Comparison of ENCODE assay signal across 8 cellular contexts in the genomic region with DNA sequence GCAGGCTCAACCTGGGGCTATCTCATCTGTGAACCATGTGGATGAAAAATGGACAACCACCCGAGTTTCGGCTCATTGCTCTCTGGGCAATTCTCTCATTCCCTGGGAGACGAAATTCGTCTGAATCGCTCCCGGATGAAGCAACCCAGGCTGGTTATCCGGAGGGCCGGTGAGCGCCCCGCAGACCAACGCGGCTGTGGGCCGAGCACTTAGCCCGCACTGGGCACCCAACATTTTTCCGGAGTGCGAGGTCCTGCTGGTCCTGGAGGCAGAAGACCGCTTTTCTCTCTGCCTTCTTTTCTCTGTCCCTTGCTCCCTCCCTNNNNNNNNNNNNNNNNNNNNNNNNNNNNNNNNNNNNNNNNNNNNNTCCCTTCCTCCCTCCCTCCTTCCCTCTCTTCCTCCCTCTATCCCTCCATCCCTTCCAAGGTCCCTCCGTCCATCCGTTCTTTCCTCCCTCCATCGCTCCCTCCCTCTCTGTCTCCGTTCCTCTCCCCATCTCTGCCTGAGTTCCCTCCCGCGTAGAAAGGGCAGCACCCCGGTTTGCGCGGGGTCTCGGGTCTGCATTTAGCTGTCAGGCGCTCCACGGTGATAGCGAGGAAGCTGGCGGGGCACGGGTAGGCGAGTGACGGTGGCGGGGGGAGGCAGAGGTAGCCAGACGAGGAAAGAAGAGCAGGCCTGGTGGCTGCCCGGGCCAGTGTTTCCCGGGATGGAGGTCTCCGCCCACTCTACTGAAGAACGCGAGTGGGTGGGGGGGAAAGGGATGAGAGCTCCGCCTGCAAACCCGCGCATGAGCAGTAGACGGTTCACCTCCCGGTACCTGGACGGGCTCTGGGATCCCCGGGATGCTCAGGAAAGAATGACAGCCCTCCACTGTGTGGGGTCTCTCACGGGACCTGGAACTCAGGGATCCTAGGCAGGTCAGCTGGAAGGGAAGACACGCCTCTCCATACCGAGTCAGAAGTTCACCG.
A peak's percentile ranks its signal among the peaks of the same experiment; 100 is the strongest.
DNase-seq lines count a peak whose midpoint lies in the region; ATAC-seq, FAIRE-seq and TF ChIP-seq lines count a peak whose summit lies in the region.
"Not testable (repeated sequence)": the region's sequence is repeated elsewhere in the genome, so short reads cannot be mapped to it uniquely, and the experiment has no call there.

No MANE protein-coding gene starts in this region.

- H3K9ac ChIP-seq in K562 (ENCODE audit: insufficient read depth in 1 of 2, low read depth in 2 of 2, low read length in 2 of 2): not testable (repeated sequence)

- DNase-seq in Daoy (ENCODE audit: low read depth) (peak; percentile 33), NCI-H2227 (lab: John Stamatoyannopoulos, UW; ENCODE audit: unreplicated experiment) (peak; percentile 85), SHP77 (lab: John Stamatoyannopoulos, UW) (peak; percentile 57 to 58), SW 1271 (lab: John Stamatoyannopoulos, UW) (peak; percentile 12 to 65)
- not testable (repeated sequence) for DNase-seq in activated naive CD4-positive, alpha-beta T cell treated with anti-CD3 and anti-CD28 coated beads, Interleukin-2, amount 10 ng/mL, durations not matched to agents 7 days and 5 days; K562 (ENCODE audit: extremely low read depth in 1 of 4, low spot score in 3 of 4); epithelial cell of proximal tubule (ENCODE audit: low read depth)
- DNase-seq in stimulated activated CD4-positive, alpha-beta T cell treated with anti-CD3 and anti-CD28 coated beads, Interleukin-15, amount 100 ng/mL, for 24 hours: peak; percentile 11

- not testable (repeated sequence) for H4K20me1 ChIP-seq in K562 (replicated peaks; ENCODE audit: control insufficient read depth, insufficient read depth, low read length)

- H3K27ac Mint-ChIP-seq in activated naive CD4-positive, alpha-beta T cell treated with anti-CD3 and anti-CD28 coated beads, Interleukin-2, amount 10 ng/mL, durations not matched to agents 7 days and 5 days: not testable (repeated sequence)

- H3K4me3 Mint-ChIP-seq in activated naive CD4-positive, alpha-beta T cell treated with anti-CD3 and anti-CD28 coated beads, Interleukin-2, amount 10 ng/mL, durations not matched to agents 7 days and 5 days: peak overlapping the region; percentile 58

- H3K9me3 Mint-ChIP-seq in activated naive CD4-positive, alpha-beta T cell treated with anti-CD3 and anti-CD28 coated beads, Interleukin-2, amount 10 ng/mL, durations not matched to agents 7 days and 5 days: not testable (repeated sequence)

- H3K9me3 ChIP-seq in K562 (replicated peaks; ENCODE audit: control insufficient read depth, insufficient read depth, low read depth, low read length): not testable (repeated sequence)

- H2AFZ ChIP-seq in K562 (ENCODE audit: low read depth, low read length): not testable (repeated sequence)

- FAIRE-seq in K562 (lab: Jason Lieb, UNC): not testable (repeated sequence)

- in situ Hi-C loops in K562 (cut with MboI): not testable (repeated sequence)

- H3K79me2 ChIP-seq in K562 (ENCODE audit: control insufficient read depth, insufficient read depth, low read length): not testable (repeated sequence)

- POLR2A ChIA-PET in K562 (lab: Yijun Ruan, JAX): not testable (repeated sequence)

- not testable (repeated sequence) for H3K4me2 ChIP-seq in K562 (ENCODE audit: insufficient read depth, low read length)

- not testable (repeated sequence) for H3K36me3 Mint-ChIP-seq in activated naive CD4-positive, alpha-beta T cell treated with anti-CD3 and anti-CD28 coated beads, Interleukin-2, amount 10 ng/mL, durations not matched to agents 7 days and 5 days

- not testable (repeated sequence) for TF ChIP-seq CTCF in K562 (IDR thresholded peaks at IDR 0.05 in 2 of 3, conservative IDR thresholded peaks at IDR 0.05 in 1 of 3; ENCODE audit: insufficient read depth in 2 of 3, low read depth in 1 of 3, low read length in 3 of 3); epithelial cell of proximal tubule (conservative IDR thresholded peaks at IDR 0.05; ENCODE audit: low read depth, low read length)

- not testable (repeated sequence) for H3K27me3 Mint-ChIP-seq in activated naive CD4-positive, alpha-beta T cell treated with anti-CD3 and anti-CD28 coated beads, Interleukin-2, amount 10 ng/mL, durations not matched to agents 7 days and 5 days

- not testable (repeated sequence) for H3K4me1 ChIP-seq in K562 (replicated peaks in 1 of 2; ENCODE audit: control insufficient read depth in 2 of 2, insufficient read depth in 2 of 2, low read length in 2 of 2)

- H3K36me3 ChIP-seq in K562 (ENCODE audit: control insufficient read depth, insufficient read depth, low read length): not testable (repeated sequence)

- H3K9me1 ChIP-seq in K562 (ENCODE audit: control insufficient read depth, insufficient read depth, low read length): not testable (repeated sequence)

- BruUV-seq in K562 (replicated peaks; lab: Mats Ljungman, UMichigan): not testable (repeated sequence)

- H3K4me3 ChIP-seq in K562: not testable (repeated sequence)
- peak overlapping the region; percentile 11 for H3K4me3 ChIP-seq in epithelial cell of proximal tubule (ENCODE audit: low read depth, low read length)

- not testable (repeated sequence) for H3K27me3 ChIP-seq in K562 (ENCODE audit: control insufficient read depth in 2 of 2, insufficient read depth in 2 of 2, low read length in 2 of 2)

- intact Hi-C loops in K562 (cut with micrococcal nuclease): not testable (repeated sequence)

- CTCF ChIA-PET in activated naive CD4-positive, alpha-beta T cell treated with anti-CD3 and anti-CD28 coated beads, Interleukin-2, amount 10 ng/mL, durations not matched to agents 7 days and 5 days (lab: Charles Lee); K562 (lab: Yijun Ruan, JAX; ENCODE audit: low intra/inter-chr PET ratio): not testable (repeated sequence)

- TF ChIP-seq EP300 in K562 (IDR thresholded peaks at IDR 0.05; ENCODE audit: low read length): not testable (repeated sequence)

- H3K4me1 Mint-ChIP-seq in activated naive CD4-positive, alpha-beta T cell treated with anti-CD3 and anti-CD28 coated beads, Interleukin-2, amount 10 ng/mL, durations not matched to agents 7 days and 5 days: peaks cover 18% of the 10 kb centered on the region

- TF ChIP-seq POLR2A in K562 (conservative IDR thresholded peaks at IDR 0.05): not testable (repeated sequence)

- not testable (repeated sequence) for H3K27ac ChIP-seq in K562 (ENCODE audit: extremely low read depth, low read depth, low read length)

- not testable (repeated sequence) for TF ChIP-seq RAD21 in K562 (CRISPR knock-in tag; conservative IDR thresholded peaks at IDR 0.05 in 1 of 2, IDR thresholded peaks at IDR 0.05 in 1 of 2)

- 23% methylated on average over 14 of the region's 52 CpGs for WGBS in K562 (ENCODE audit: insufficient coverage, low coverage, missing lambda C conversion rate)

- not testable (repeated sequence) for ATAC-seq in K562

TF ChIP-seq in K562, 482 proteins besides CTCF, POLR2A, EP300 and RAD21:
- TF ChIP-seq NRF1 (conservative IDR thresholded peaks at IDR 0.05 in 1 of 2, IDR thresholded peaks at IDR 0.05 in 1 of 2): peak; percentile 27 to 43; a peak in 2 of 4 replicates
